9 cellular contexts compared by ENCODE assay signal in the genomic region with DNA sequence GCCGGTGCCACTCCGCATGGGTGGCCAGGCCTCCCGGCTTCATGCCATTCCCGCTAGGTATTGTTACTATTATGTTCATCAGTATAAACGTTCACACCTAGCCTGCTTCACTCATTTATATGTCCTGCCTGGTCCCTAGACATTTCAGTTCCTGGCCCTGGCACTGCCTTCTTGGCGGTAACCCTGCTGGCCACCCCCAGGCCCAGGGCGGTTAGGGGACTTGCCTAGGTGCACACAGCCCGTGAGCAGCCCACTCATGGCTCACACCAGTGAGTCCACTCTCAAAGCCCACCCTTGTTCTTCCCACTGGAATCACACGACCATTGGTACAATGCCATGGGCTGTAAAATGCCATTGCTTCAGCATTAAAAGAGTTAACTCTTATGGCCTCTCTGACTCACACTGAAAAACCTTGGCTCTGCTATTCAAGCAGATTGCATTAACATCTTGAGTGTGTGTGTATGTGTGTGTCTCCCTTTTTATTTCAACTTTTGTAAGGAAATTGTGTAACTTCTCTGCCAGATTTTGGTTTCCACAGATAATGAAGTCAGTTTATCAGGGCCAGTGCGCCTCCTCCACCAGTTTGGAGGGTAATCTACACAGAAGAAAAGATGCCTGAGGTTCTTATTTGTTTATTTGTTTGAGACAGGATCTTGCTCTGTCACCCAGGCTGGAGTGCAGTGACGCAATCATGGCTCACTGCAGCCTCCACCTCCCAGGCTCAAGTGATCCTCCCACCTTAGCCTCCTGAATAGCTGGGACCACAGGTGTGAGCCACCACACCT.
DNase-seq lines count a peak whose midpoint lies in the region; ATAC-seq and TF ChIP-seq lines count a peak whose summit lies in the region.
"Had no signal": no experiment of that assay in that cellular context is flagged by ENCODE, and none has a peak within 500 bp of the region (broad histone marks: within the 10 kb centered on the region; RNA-seq: fewer than 3 reads in every experiment).

No MANE protein-coding gene starts in this region.

- CTCF ChIA-PET in BJ (lab: Yijun Ruan, JAX) = no interaction called here

- H3K4me3 Mint-ChIP-seq in dendritic cell treated with granulocyte-macrophage colony-stimulating factor and Interleukin-4, amounts not matched to agents 40 ng/mL and 50 ng/mL, for 4 days = no peak overlapping the region
- no peak overlapping the region for H3K4me3 Mint-ChIP-seq in stimulated activated memory B cell treated with anti-CD40 and anti-IgM and Interleukin-4, amounts not matched to agents 10 μg/mL and 1 μg/mL and 100 μg/mL, for 72 hours
- H3K4me3 Mint-ChIP-seq: type B pancreatic cell had no signal

- intact Hi-C loops in dendritic cell treated with granulocyte-macrophage colony-stimulating factor and Interleukin-4, amounts not matched to agents 40 ng/mL and 50 ng/mL, for 4 days (cut with micrococcal nuclease) = loop anchor here (5.0 kb wide), 2 partner anchors 35 to 45 kb away; no protein-coding TSS in a partner anchor

- DNase-seq in BJ (ENCODE audit: low read depth) (peak; percentile 90), NCI-H446 treated with DMSO at 0.1 percent for 48 hours (lab: John Stamatoyannopoulos, UW) (peak; percentile 71), myocyte (ENCODE audit: low read depth) (peak; percentile 26), HuH-7.5 (ENCODE audit: low spot score) (no peak), NCI-H82 treated with DMSO at 0.1 percent for 48 hours (lab: John Stamatoyannopoulos, UW; ENCODE audit: unreplicated experiment) (no peak)

- ATAC-seq in HG03280 (IDR thresholded peaks at IDR 0.05; ENCODE audit: unreplicated experiment) = no peak
- no peak for ATAC-seq in stimulated activated memory B cell treated with anti-CD40 and anti-IgM and Interleukin-4, amounts not matched to agents 10 μg/mL and 1 μg/mL and 100 μg/mL, for 72 hours

- H3K36me3 Mint-ChIP-seq in dendritic cell treated with granulocyte-macrophage colony-stimulating factor and Interleukin-4, amounts not matched to agents 40 ng/mL and 50 ng/mL, for 4 days (ENCODE audit: low read depth) = peaks cover 91% of the 10 kb centered on the region
- peaks cover 33% of the 10 kb centered on the region for H3K36me3 Mint-ChIP-seq in stimulated activated memory B cell treated with anti-CD40 and anti-IgM and Interleukin-4, amounts not matched to agents 10 μg/mL and 1 μg/mL and 100 μg/mL, for 72 hours
- H3K36me3 Mint-ChIP-seq: type B pancreatic cell had no signal

- H3K27ac Mint-ChIP-seq in dendritic cell treated with granulocyte-macrophage colony-stimulating factor and Interleukin-4, amounts not matched to agents 40 ng/mL and 50 ng/mL, for 4 days = peak overlapping the region; percentile 20
- H3K27ac Mint-ChIP-seq in stimulated activated memory B cell treated with anti-CD40 and anti-IgM and Interleukin-4, amounts not matched to agents 10 μg/mL and 1 μg/mL and 100 μg/mL, for 72 hours = no peak overlapping the region
- H3K27ac Mint-ChIP-seq: type B pancreatic cell had no signal

- H3K4me3 ChIP-seq in BJ (ENCODE audit: low read depth, low read length) = no peak overlapping the region

- no peaks in the 10 kb centered on the region for H3K27me3 ChIP-seq in BJ (ENCODE audit: control insufficient read depth, insufficient read depth, low read length)

- no peaks in the 10 kb centered on the region for H3K27me3 Mint-ChIP-seq in dendritic cell treated with granulocyte-macrophage colony-stimulating factor and Interleukin-4, amounts not matched to agents 40 ng/mL and 50 ng/mL, for 4 days
- no peaks in the 10 kb centered on the region for H3K27me3 Mint-ChIP-seq in stimulated activated memory B cell treated with anti-CD40 and anti-IgM and Interleukin-4, amounts not matched to agents 10 μg/mL and 1 μg/mL and 100 μg/mL, for 72 hours
- H3K27me3 Mint-ChIP-seq: type B pancreatic cell had no signal

- H3K4me1 Mint-ChIP-seq in dendritic cell treated with granulocyte-macrophage colony-stimulating factor and Interleukin-4, amounts not matched to agents 40 ng/mL and 50 ng/mL, for 4 days (ENCODE audit: low read depth) = peaks cover 48% of the 10 kb centered on the region
- peaks cover 5% of the 10 kb centered on the region for H3K4me1 Mint-ChIP-seq in stimulated activated memory B cell treated with anti-CD40 and anti-IgM and Interleukin-4, amounts not matched to agents 10 μg/mL and 1 μg/mL and 100 μg/mL, for 72 hours

- no peaks in the 10 kb centered on the region for H3K9me3 Mint-ChIP-seq in dendritic cell treated with granulocyte-macrophage colony-stimulating factor and Interleukin-4, amounts not matched to agents 40 ng/mL and 50 ng/mL, for 4 days
- H3K9me3 Mint-ChIP-seq in stimulated activated memory B cell treated with anti-CD40 and anti-IgM and Interleukin-4, amounts not matched to agents 10 μg/mL and 1 μg/mL and 100 μg/mL, for 72 hours = peaks cover 3% of the 10 kb centered on the region

- POLR2A ChIA-PET in BJ (lab: Charles Lee) = no interaction called here

- H3K36me3 ChIP-seq in BJ (ENCODE audit: control insufficient read depth, insufficient read depth, low read length) = peaks cover 1% of the 10 kb centered on the region; the same call in 1 of the 2 replicates

- no peak for TF ChIP-seq CTCF in BJ (IDR thresholded peaks at IDR 0.05; ENCODE audit: insufficient read depth, low read depth, low read length)

Comparison
In these comparisons a context has a peak if more than half of its experiments do, and no peak if none do; other contexts are left out.
1. DNase-seq: peak in BJ (single experiment), NCI-H446 treated with DMSO at 0.1 percent for 48 hours (single experiment) and myocyte (single experiment); none in HuH-7.5 (single experiment) and NCI-H82 treated with DMSO at 0.1 percent for 48 hours (single experiment).